Comparison of ENCODE assay signal across 9 cellular contexts in genomic region chr18:864872-865273, GRCh38. TPM values are rescaled to one million over a fixed set of nuclear protein-coding genes. Genes with fewer than 3 reads are reported as not detected.
DNase-seq lines count a peak whose midpoint lies in the region; ATAC-seq, FAIRE-seq and TF ChIP-seq lines count a peak whose summit lies in the region.
"Had no signal": no experiment of that assay in that cellular context is flagged by ENCODE, and none has a peak within 500 bp of the region (broad histone marks: within the 10 kb centered on the region; RNA-seq: fewer than 3 reads in every experiment).

No MANE protein-coding gene starts in this region.

- DNase-seq in COLO829 (ENCODE audit: low spot score) (peak; percentile 36), RCC 7860 (ENCODE audit: low spot score) (peak; percentile 44), fibroblast of pulmonary artery (ENCODE audit: low read depth) (peak; percentile 89), nucleus accumbens (lab: John Stamatoyannopoulos, UW) (peak in 45 of 56 donors; percentile 2 to 76 (median 20)), testis (peak; percentile 85)
- peak; percentile 82 for DNase-seq in Jurkat, Clone E6-1 (ENCODE audit: low read depth, low spot score)
- DNase-seq in activated T-cell treated with anti-CD3 and anti-CD28 coated beads, Interleukin-2, amount 50 U/mL, for 72 hours = peak; percentile 59 to 64
- DNase-seq: activated B cell treated with CpG ODN at 0.5 μM for 24 hours had no signal

- no peak for TF ChIP-seq POLR2A in testis (IDR thresholded peaks at IDR 0.05)

- H3K36me3 Mint-ChIP-seq in activated T-cell treated with anti-CD3 and anti-CD28 coated beads, Interleukin-2, amount 50 U/mL, for 72 hours (ENCODE audit: insufficient read depth in 2 of 2) = no peaks in the 10 kb centered on the region

- intact Hi-C loops in testis (cut with DNase I; ENCODE audit: low total_unique reads) = no loop called here

- WGBS in testis, 2 donors = 6 to 8% methylated on average over 15 of the region's 15 CpGs

- no peak overlapping the region for H3K27ac Mint-ChIP-seq in activated T-cell treated with anti-CD3 and anti-CD28 coated beads, Interleukin-2, amount 50 U/mL, for 72 hours
- H3K27ac Mint-ChIP-seq: activated B cell treated with CpG ODN at 0.5 μM for 24 hours had no signal

- peaks cover 10% of the 10 kb centered on the region for H3K4me1 ChIP-seq in testis

- no peak for TF ChIP-seq CTCF in fibroblast of pulmonary artery (IDR thresholded peaks at IDR 0.05; ENCODE audit: low read length, missing control alignments)
- peak; percentile 59 to 90 (median 86) for TF ChIP-seq CTCF in testis (IDR thresholded peaks at IDR 0.05)

- H3K9me3 Mint-ChIP-seq in activated T-cell treated with anti-CD3 and anti-CD28 coated beads, Interleukin-2, amount 50 U/mL, for 72 hours = no peaks in the 10 kb centered on the region
- H3K9me3 Mint-ChIP-seq: activated B cell treated with CpG ODN at 0.5 μM for 24 hours had no signal

- no peak overlapping the region for H3K27ac ChIP-seq in testis

- H3K36me3 ChIP-seq in testis (ENCODE audit: low read depth, missing control alignments) = no peaks in the 10 kb centered on the region

- peaks cover 6% of the 10 kb centered on the region for H3K4me1 Mint-ChIP-seq in activated T-cell treated with anti-CD3 and anti-CD28 coated beads, Interleukin-2, amount 50 U/mL, for 72 hours (ENCODE audit: low read depth)

- no peak overlapping the region for H3K4me3 ChIP-seq in Jurkat, Clone E6-1 (ENCODE audit: low read length)
- H3K4me3 ChIP-seq in fibroblast of pulmonary artery (replicated peaks; ENCODE audit: low read depth, low read length) (no peak overlapping the region), testis (no peak overlapping the region)

- no peak overlapping the region for H3K4me3 Mint-ChIP-seq in activated T-cell treated with anti-CD3 and anti-CD28 coated beads, Interleukin-2, amount 50 U/mL, for 72 hours
- H3K4me3 Mint-ChIP-seq: activated B cell treated with CpG ODN at 0.5 μM for 24 hours had no signal

- H3K27me3 ChIP-seq in testis = no peaks in the 10 kb centered on the region

- H3K9me3 ChIP-seq in testis = no peaks in the 10 kb centered on the region

- peaks cover 29% of the 10 kb centered on the region for H3K27me3 Mint-ChIP-seq in activated T-cell treated with anti-CD3 and anti-CD28 coated beads, Interleukin-2, amount 50 U/mL, for 72 hours (ENCODE audit: low read depth)

- ATAC-seq in GM21381 (IDR thresholded peaks at IDR 0.05; ENCODE audit: unreplicated experiment) = peak; percentile 81
- peak; percentile 76 to 81 for ATAC-seq in activated T-cell treated with anti-CD3 and anti-CD28 coated beads, Interleukin-2, amount 50 U/mL, for 72 hours (replicated peaks in 1 of 2)

- FAIRE-seq in RCC 7860 (lab: Jason Lieb, UNC) = no peak

RNA-seq across cellular contexts. Expression of gene ADCYAP1, which starts 39.8 kb away (rescaled TPM):
- polyA plus RNA-seq in Jurkat, Clone E6-1 (2012; ENCODE audit: insufficient read depth, insufficient read length) = 41.6 TPM
- total RNA-seq in activated T-cell treated with anti-CD3 and anti-CD28 coated beads, Interleukin-2, amount 50 U/mL, for 72 hours = not detected
- 10 to 100 TPM in 1 of 2 donors, 1 to 10 TPM in 1; 3.2 to 10.1 TPM for total RNA-seq in testis
- 3.1 TPM for polyA plus RNA-seq in testis (ENCODE audit: insufficient read depth, low read depth, low replicate concordance)
- total RNA-seq: activated B cell treated with CpG ODN at 0.5 μM for 24 hours had no signal

RNA-seq across cellular contexts. Expression of gene YES1, which starts 52.8 kb away (rescaled TPM):
- polyA plus RNA-seq in Jurkat, Clone E6-1 (2012; ENCODE audit: insufficient read depth, insufficient read length) = 6.2 TPM
- 10 to 100 TPM; 15.3 to 22.5 TPM for total RNA-seq in activated T-cell treated with anti-CD3 and anti-CD28 coated beads, Interleukin-2, amount 50 U/mL, for 72 hours
- total RNA-seq in testis = 100 to 1,000 TPM; 193 to 228 TPM
- 31.8 TPM for polyA plus RNA-seq in testis (ENCODE audit: insufficient read depth, low read depth, low replicate concordance)

Comparison
In these comparisons a context has a peak if more than half of its experiments do, and no peak if none do; other contexts are left out.
1. DNase-seq: peak in every context shown above with its lines; median percentile 89 in fibroblast of pulmonary artery; 85 in testis; 82 in Jurkat, Clone E6-1; 62 in activated T-cell treated with anti-CD3 and anti-CD28 coated beads, Interleukin-2, amount 50 U/mL, for 72 hours; 44 in RCC 7860; 36 in COLO829; 20 in nucleus accumbens.
2. RNA of gene ADCYAP1, which starts 39.8 kb away (total RNA-seq): 3.2 to 10.1 TPM in testis; not detected in activated T-cell treated with anti-CD3 and anti-CD28 coated beads, Interleukin-2, amount 50 U/mL, for 72 hours; every median in the first group is over 4 times any median in the second.
3. RNA of gene YES1, which starts 52.8 kb away (total RNA-seq): 193 to 228 TPM in testis; 15.3 to 22.5 TPM in activated T-cell treated with anti-CD3 and anti-CD28 coated beads, Interleukin-2, amount 50 U/mL, for 72 hours; every median in the first group is over 4 times any median in the second.